1 cellular context compared by ENCODE assay signal in genomic region chr1:26020941-26021646, GRCh38.
TF ChIP-seq lines count a peak whose summit lies in the region.

No MANE protein-coding gene starts in this region.

TF ChIP-seq in endothelial cell of umbilical vein, 7 proteins besides CTCF, POLR2A, EP300 and RAD21 (continued from another document):
- no peak for TF ChIP-seq MYC (IDR thresholded peaks at IDR 0.05; ENCODE audit: low read depth, low read length)
TF ChIP-seq in endothelial cell of umbilical vein: peak in this region for 0.
